ENCODE assay signal across 8 cellular contexts in the genomic region with DNA sequence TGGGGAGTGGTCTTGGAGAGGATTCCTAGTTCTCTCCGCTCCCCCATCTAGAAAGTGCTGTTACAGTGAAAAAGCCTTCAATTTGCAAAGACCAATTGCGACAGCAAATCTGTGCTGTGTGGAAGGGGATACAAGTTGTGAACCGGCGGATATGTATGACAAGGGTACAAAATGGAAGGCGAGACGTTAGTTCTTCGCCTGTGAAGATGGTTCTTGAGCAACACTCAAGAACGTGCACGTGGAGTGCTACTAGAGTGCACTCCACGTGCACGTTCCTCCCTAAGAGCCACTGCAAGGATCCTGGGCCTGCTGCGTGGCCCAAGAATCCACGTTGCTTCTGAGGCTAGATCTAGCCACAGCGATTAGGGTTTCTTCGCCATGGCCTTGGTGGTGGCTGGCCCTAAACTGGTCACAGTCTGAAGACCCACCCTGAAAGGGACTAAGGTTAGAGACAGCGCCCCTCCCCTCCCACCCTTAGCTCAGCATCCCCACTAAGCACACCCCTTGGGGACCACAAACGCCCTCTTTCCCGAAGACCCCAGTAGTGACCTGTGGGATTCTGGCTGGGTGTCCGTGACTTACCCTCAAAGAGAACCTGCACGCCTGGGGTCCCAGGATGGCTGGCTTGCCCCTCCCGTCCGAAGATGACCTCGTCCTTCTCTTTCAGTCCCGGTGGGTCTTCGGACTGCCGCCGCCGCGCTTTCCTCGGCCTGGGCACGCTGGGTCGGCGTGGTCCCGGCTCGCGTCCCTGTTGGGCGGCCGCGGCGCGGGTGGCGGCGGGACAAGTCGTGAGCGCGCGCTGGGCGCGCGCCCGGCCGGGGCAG. TPM values are rescaled to one million over a fixed set of nuclear protein-coding genes. Genes with fewer than 3 reads are reported as not detected.
DNase-seq lines count a peak whose midpoint lies in the region; TF ChIP-seq lines count a peak whose summit lies in the region.

No MANE protein-coding gene starts in this region.

- H3K36me3 ChIP-seq in MG63 (no peaks in the 10 kb centered on the region), muscle layer of duodenum (ENCODE audit: control insufficient read depth in 1 of 2, insufficient read depth in 2 of 2, low read length in 2 of 2) (no peaks in the 10 kb centered on the region)

- no TSS peak for BruUV-seq in MCF 10A (replicated peaks; lab: Mats Ljungman, UMichigan)

- no peaks in the 10 kb centered on the region for H3K9me3 Mint-ChIP-seq in MCF 10A (ENCODE audit: unreplicated experiment)

- H3K4me1 ChIP-seq in muscle layer of duodenum (ENCODE audit: control insufficient read depth in 1 of 2, insufficient read depth in 2 of 2, low read length in 2 of 2) = peaks cover 0 to 9% of the 10 kb centered on the region in 2 donors

- CTCF ChIA-PET in MCF 10A (lab: Yijun Ruan, JAX) = interaction anchor here (1.1 kb wide), 1 partner anchor 11 kb away, joined by 3 read pairs; no protein-coding TSS in a partner anchor

- H3K27me3 Mint-ChIP-seq in MCF 10A (ENCODE audit: insufficient read depth, unreplicated experiment) = peaks cover 71% of the 10 kb centered on the region

- no peak overlapping the region for H3K27ac Mint-ChIP-seq in MCF 10A (ENCODE audit: low read depth, unreplicated experiment)

- intact Hi-C loops in MCF 10A (cut with micrococcal nuclease) = no loop called here

- peak overlapping the region; percentile 48 for H3K4me3 ChIP-seq in MG63
- peak overlapping the region; percentile 40 to 90 for H3K4me3 ChIP-seq in muscle layer of duodenum (ENCODE audit: low read depth in 1 of 2, low read length in 2 of 2)

- H3K27ac ChIP-seq in C4-2B = peak overlapping the region; percentile 79
- no peak overlapping the region for H3K27ac ChIP-seq in muscle layer of duodenum (ENCODE audit: low read length)

- H3K4me3 Mint-ChIP-seq in MCF 10A (ENCODE audit: unreplicated experiment) = peak overlapping the region; percentile 50

- POLR2A ChIA-PET in MCF 10A (lab: Yijun Ruan, JAX) = no interaction called here

- H3K9me3 ChIP-seq in MG63 (no peaks in the 10 kb centered on the region), muscle layer of duodenum (ENCODE audit: control insufficient read depth in 1 of 2, low read length in 2 of 2) (no peaks in the 10 kb centered on the region)

- H3K27me3 ChIP-seq in MG63 = peaks cover 31% of the 10 kb centered on the region
- no peaks in the 10 kb centered on the region for H3K27me3 ChIP-seq in muscle layer of duodenum (ENCODE audit: low read depth, low read length)

- H3K36me3 Mint-ChIP-seq in MCF 10A (ENCODE audit: insufficient read depth, unreplicated experiment) = no peaks in the 10 kb centered on the region

- no peak for TF ChIP-seq CTCF in C4-2B (conservative IDR thresholded peaks at IDR 0.05)
- TF ChIP-seq CTCF in MCF 10A (IDR thresholded peaks at IDR 0.05; ENCODE audit: unreplicated experiment) = no peak

- DNase-seq in MG63 (no peak), MCF 10A (ENCODE audit: unreplicated experiment) (no peak), LoVo (ENCODE audit: low spot score) (no peak), dedifferentiated amniotic fluid mesenchymal stem cell (ENCODE audit: extremely low spot score) (no peak), AG20443 (ENCODE audit: low spot score) (no peak), NCI-H345 treated with DMSO at 0.1 percent for 48 hours (lab: John Stamatoyannopoulos, UW; ENCODE audit: unreplicated experiment) (no peak)

- H3K4me1 Mint-ChIP-seq in MCF 10A (ENCODE audit: insufficient read depth, unreplicated experiment) = no peaks in the 10 kb centered on the region

RNA-seq across cellular contexts. Expression of gene PDE3B, which starts 0.5 kb away (rescaled TPM):
- total RNA-seq in MG63 (2014; rRNA removed; shearing (Covaris generic); ENCODE audit: low replicate concordance) = not detected in 2 replicates
- total RNA-seq in MCF 10A (2022) = 0.23 and 0.32 TPM in 2 replicates
